Comparison of ENCODE assay signal across 9 cellular contexts in genomic region chr6:93713974-93714373, GRCh38.
"Had no signal": no experiment of that assay in that cellular context is flagged by ENCODE, and none has a peak within 500 bp of the region (broad histone marks: within the 10 kb centered on the region; RNA-seq: fewer than 3 reads in every experiment).

No MANE protein-coding gene starts in this region.

- H3K4me1 ChIP-seq: HAP-1 had no signal

- H3K4me3 ChIP-seq: GM23248, HAP-1, K562 had no signal

- H3K27ac ChIP-seq: GM23248 had no signal

- DNase-seq: GM23248, GOT3, H7, IMR-90, KG1 had no signal

- FAIRE-seq: HTR-8/SVneo, K562 had no signal

- H3K9me3 ChIP-seq: HAP-1 had no signal

- H3K9ac ChIP-seq: GM23248 had no signal

- H3K36me3 ChIP-seq: HAP-1 had no signal

- H2AFZ ChIP-seq: GM23248 had no signal

- ATAC-seq: HCT116, K562 had no signal
